Comparison of ENCODE assay signal across 8 cellular contexts in the genomic region with DNA sequence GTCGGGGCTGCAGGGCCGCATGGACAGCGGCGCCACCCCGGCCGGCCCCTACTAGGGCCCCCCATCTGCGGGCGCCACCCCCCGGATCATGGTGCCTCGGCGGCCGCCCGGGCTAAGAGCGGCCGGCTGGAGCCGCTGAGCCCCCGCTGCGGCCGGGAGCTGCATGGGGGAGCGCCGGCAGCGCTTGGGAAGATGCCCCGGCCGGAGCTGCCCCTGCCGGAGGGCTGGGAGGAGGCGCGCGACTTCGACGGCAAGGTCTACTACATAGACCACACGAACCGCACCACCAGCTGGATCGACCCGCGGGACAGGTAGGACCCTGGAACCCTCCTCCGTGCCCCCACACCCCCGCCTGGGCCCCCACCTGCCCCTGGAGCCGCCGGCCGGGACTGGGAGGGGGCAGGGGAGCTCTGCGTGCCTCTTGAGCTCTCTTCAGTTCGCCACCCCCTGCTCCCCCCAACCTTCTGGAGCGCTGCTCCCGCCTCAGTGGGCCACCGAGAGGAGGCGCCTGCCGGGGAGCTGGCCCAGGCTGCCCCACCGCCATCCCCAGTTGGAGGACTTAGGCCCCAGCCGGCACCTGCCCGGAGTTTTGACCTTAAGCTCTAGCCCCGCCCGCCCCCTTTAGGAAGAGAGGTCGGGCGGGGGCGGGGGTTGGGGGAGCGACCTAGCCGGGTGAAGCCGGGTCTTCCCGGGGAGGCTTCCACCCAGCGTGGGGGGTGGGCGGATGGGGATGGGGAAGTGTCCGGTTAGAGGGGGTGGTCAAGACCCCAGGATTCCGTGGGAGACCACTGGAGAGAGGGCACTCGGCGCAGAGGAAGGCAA. TPM values are rescaled to one million over a fixed set of nuclear protein-coding genes. Genes with fewer than 3 reads are reported as not detected.
DNase-seq lines count a peak whose midpoint lies in the region; ATAC-seq, FAIRE-seq and TF ChIP-seq lines count a peak whose summit lies in the region.

No MANE protein-coding gene starts in this region.

- H3K9me3 Mint-ChIP-seq in astrocyte (ENCODE audit: unreplicated experiment): no peaks in the 10 kb centered on the region

- no peak overlapping the region for H3K27ac Mint-ChIP-seq in astrocyte (ENCODE audit: unreplicated experiment)

- peak overlapping the region; percentile 64 for H2AFZ ChIP-seq in astrocyte (ENCODE audit: low read depth, low read length)

- H3K36me3 ChIP-seq in astrocyte (ENCODE audit: insufficient read depth, low read length): no peaks in the 10 kb centered on the region

- peaks cover 17% of the 10 kb centered on the region for H3K4me1 ChIP-seq in astrocyte (ENCODE audit: insufficient read depth, low read length)

- H3K4me1 Mint-ChIP-seq in astrocyte (ENCODE audit: low read depth, unreplicated experiment): peaks cover 42% of the 10 kb centered on the region

- H3K4me3 Mint-ChIP-seq in astrocyte (ENCODE audit: unreplicated experiment): peak overlapping the region; percentile 89

- peak overlapping the region; percentile 65 for H3K4me3 ChIP-seq in astrocyte (ENCODE audit: insufficient read depth, low read depth, low read length)

- H3K36me3 Mint-ChIP-seq in astrocyte (ENCODE audit: low read depth, unreplicated experiment): no peaks in the 10 kb centered on the region

- peak; percentile 28 for ATAC-seq in GM19351 (IDR thresholded peaks at IDR 0.05; ENCODE audit: unreplicated experiment)
- peak; percentile 19 for ATAC-seq in HG03469 (IDR thresholded peaks at IDR 0.05; ENCODE audit: unreplicated experiment)

- no peaks in the 10 kb centered on the region for H3K27me3 Mint-ChIP-seq in astrocyte (ENCODE audit: low read depth, unreplicated experiment)

- H3K9ac ChIP-seq in astrocyte (ENCODE audit: low read length): peak overlapping the region; percentile 20

- H3K27ac ChIP-seq in astrocyte (ENCODE audit: low read depth, low read length): no peak overlapping the region

- H4K20me1 ChIP-seq in astrocyte (ENCODE audit: insufficient read depth, low read length): peaks cover 8% of the 10 kb centered on the region

- H3K9me3 ChIP-seq in astrocyte (ENCODE audit: insufficient read depth, low read depth, low read length): no peaks in the 10 kb centered on the region

- H3K79me2 ChIP-seq in astrocyte (ENCODE audit: insufficient read depth, low read length): peaks cover 15% of the 10 kb centered on the region

- H3K4me2 ChIP-seq in astrocyte (ENCODE audit: low read length): peak overlapping the region; percentile 85

- no peak for FAIRE-seq in astrocyte (lab: Jason Lieb, UNC)

- H3K27me3 ChIP-seq in astrocyte (ENCODE audit: insufficient read depth, low read length): peaks cover 2% of the 10 kb centered on the region

- DNase-seq in AG09319 (ENCODE audit: extremely low read depth, low read depth): no peak
- no peak for DNase-seq in astrocyte (ENCODE audit: low read depth)
- peak; percentile 77 for DNase-seq in left kidney (ENCODE audit: low read depth, low spot score)
- no peak for DNase-seq in activated effector memory CD4-positive, alpha-beta T cell treated with anti-CD3 and anti-CD28 coated beads, Interleukin-2, amount 50 U/mL, for 16 hours
- DNase-seq in activated CD4-positive, alpha-beta T cell treated with anti-CD3 and anti-CD28 coated beads, Interleukin-2, amount 50 U/mL, for 1 hour: no peak
- DNase-seq in foreskin melanocyte: no peak

- TF ChIP-seq CTCF in AG09319 (IDR thresholded peaks at IDR 0.05; ENCODE audit: low read depth, low read length): peak; percentile 21
- no peak for TF ChIP-seq CTCF in astrocyte (IDR thresholded peaks at IDR 0.05; ENCODE audit: insufficient read depth, low read depth, low read length)

RNA-seq across cellular contexts. Expression of gene WWC1, which starts 0.7 kb away (rescaled TPM):
- 33.6 and 48.6 TPM in 2 replicates for total RNA-seq in astrocyte
